In genomic region chr2:61707984-61708852, GRCh38 we compare ENCODE assay signal across 8 cellular contexts.
A peak's percentile ranks its signal among the peaks of the same experiment; 100 is the strongest.
DNase-seq lines count a peak whose midpoint lies in the region; ATAC-seq and TF ChIP-seq lines count a peak whose summit lies in the region.

No MANE protein-coding gene starts in this region.

- no peaks in the 10 kb centered on the region for H3K36me3 ChIP-seq in gastroesophageal sphincter
- H3K36me3 ChIP-seq in Peyer's patch: no peaks in the 10 kb centered on the region

- DNase-seq in GM10248 (ENCODE audit: extremely low spot score): peak; percentile 80
- DNase-seq in NCI-H82 treated with DMSO at 0.1 percent for 48 hours (lab: John Stamatoyannopoulos, UW; ENCODE audit: unreplicated experiment): peak; percentile 24
- no peak for DNase-seq in DMS114 treated with DMSO at 0.1 percent for 48 hours (lab: John Stamatoyannopoulos, UW; ENCODE audit: unreplicated experiment)
- no peak for DNase-seq in Peyer's patch
- no peak for DNase-seq in ecto neural progenitor cell (ENCODE audit: low spot score)

- TF ChIP-seq POLR2A in gastroesophageal sphincter (IDR thresholded peaks at IDR 0.05) (no peak), Peyer's patch (IDR thresholded peaks at IDR 0.05) (no peak)

- H3K9me3 ChIP-seq in gastroesophageal sphincter (no peaks in the 10 kb centered on the region), Peyer's patch (no peaks in the 10 kb centered on the region)

- no peak for TF ChIP-seq EP300 in gastroesophageal sphincter (IDR thresholded peaks at IDR 0.05)

- 36 to 55% methylated on average over 5 to 8 of the region's 12 CpGs for WGBS in gastroesophageal sphincter (ENCODE audit: low coverage in 1 of 2), 2 donors

- H3K27me3 ChIP-seq in gastroesophageal sphincter: no peaks in the 10 kb centered on the region
- H3K27me3 ChIP-seq in Peyer's patch: no peaks in the 10 kb centered on the region

- CTCF ChIA-PET in GM10248 (lab: Yijun Ruan, JAX): interaction anchor here (0.8 to 5.7 kb wide), 6 partner anchors 10 to 40 kb away, joined by 3 to 18 read pairs (median 3); no protein-coding TSS in a partner anchor

- peak overlapping the region in 3 of 4 donors; percentile 48 to 60 (median 53) for H3K27ac ChIP-seq in gastroesophageal sphincter
- H3K27ac ChIP-seq in Peyer's patch: no peak overlapping the region

- POLR2A ChIA-PET in GM10248 (lab: Yijun Ruan, JAX): no interaction called here

- H3K4me1 ChIP-seq in gastroesophageal sphincter (peaks cover 0 to 24% (median 6%) of the 10 kb centered on the region in 3 donors), Peyer's patch (peaks cover 0 to 5% (median 0%) of the 10 kb centered on the region in 4 donors)

- peak; percentile 99 for ATAC-seq in GM21390 (IDR thresholded peaks at IDR 0.05; ENCODE audit: unreplicated experiment)
- peak; percentile 97 for ATAC-seq in HG03520 (IDR thresholded peaks at IDR 0.05; ENCODE audit: unreplicated experiment)
- peak; percentile 55 for ATAC-seq in gastroesophageal sphincter

- TF ChIP-seq CTCF in GM10248 (IDR thresholded peaks at IDR 0.05; ENCODE audit: control extremely low read depth, extremely low read depth, low read depth, missing control alignments): no peak
- no peak for TF ChIP-seq CTCF in gastroesophageal sphincter (IDR thresholded peaks at IDR 0.05)
- TF ChIP-seq CTCF in Peyer's patch (IDR thresholded peaks at IDR 0.05): no peak

- H3K4me3 ChIP-seq in gastroesophageal sphincter (no peak overlapping the region), Peyer's patch (no peak overlapping the region)

Comparison
In these comparisons a context has a peak if more than half of its experiments do, and no peak if none do; other contexts are left out.
1. DNase-seq: peak in GM10248 (single experiment) and NCI-H82 treated with DMSO at 0.1 percent for 48 hours (single experiment); none in DMS114 treated with DMSO at 0.1 percent for 48 hours (single experiment), Peyer's patch (0 of 3) and ecto neural progenitor cell (single experiment).
2. H3K27ac ChIP-seq: peak in gastroesophageal sphincter (3 of 4); none in Peyer's patch (0 of 4).
3. Peak in every context shown above with its lines, with median percentiles within 50 percentile points of each other: ATAC-seq.